In the genomic region with DNA sequence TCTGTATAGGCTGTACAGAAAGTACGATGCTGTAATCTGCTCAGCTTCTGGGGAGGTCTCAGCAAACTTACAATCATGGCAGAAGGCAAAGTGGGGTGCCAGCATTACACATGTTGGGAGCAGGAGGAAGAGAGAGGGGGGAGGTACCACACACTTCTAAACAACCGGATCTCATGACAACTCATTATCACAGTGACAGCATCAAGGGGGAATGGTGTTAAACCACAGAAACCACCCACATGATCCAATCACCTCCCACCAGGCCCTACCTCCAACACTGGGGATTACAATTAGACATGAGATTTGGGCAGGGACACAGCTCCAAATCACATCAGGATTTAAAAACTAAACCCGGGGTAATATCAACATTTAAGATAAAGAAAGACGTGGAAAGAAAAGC, we compare ENCODE assay signal across 2 cellular contexts.
TF ChIP-seq lines count a peak whose summit lies in the region.

No MANE protein-coding gene starts in this region.

TF ChIP-seq in HEK293, 187 proteins besides CTCF, POLR2A, EP300 and RAD21 (continued from another document):
- TF ChIP-seq ZSCAN18 (tag by site-specific recombination; IDR thresholded peaks at IDR 0.05) (no peak), ZNF2 (tag by site-specific recombination; IDR thresholded peaks at IDR 0.05) (no peak), EGR2 (tag by site-specific recombination; IDR thresholded peaks at IDR 0.05; ENCODE audit: low read depth) (peak; percentile 17; the same call in 1 of the 2 replicates), ZNF701 (tag by site-specific recombination; IDR thresholded peaks at IDR 0.05) (no peak)
- TF ChIP-seq, protein P1, sequence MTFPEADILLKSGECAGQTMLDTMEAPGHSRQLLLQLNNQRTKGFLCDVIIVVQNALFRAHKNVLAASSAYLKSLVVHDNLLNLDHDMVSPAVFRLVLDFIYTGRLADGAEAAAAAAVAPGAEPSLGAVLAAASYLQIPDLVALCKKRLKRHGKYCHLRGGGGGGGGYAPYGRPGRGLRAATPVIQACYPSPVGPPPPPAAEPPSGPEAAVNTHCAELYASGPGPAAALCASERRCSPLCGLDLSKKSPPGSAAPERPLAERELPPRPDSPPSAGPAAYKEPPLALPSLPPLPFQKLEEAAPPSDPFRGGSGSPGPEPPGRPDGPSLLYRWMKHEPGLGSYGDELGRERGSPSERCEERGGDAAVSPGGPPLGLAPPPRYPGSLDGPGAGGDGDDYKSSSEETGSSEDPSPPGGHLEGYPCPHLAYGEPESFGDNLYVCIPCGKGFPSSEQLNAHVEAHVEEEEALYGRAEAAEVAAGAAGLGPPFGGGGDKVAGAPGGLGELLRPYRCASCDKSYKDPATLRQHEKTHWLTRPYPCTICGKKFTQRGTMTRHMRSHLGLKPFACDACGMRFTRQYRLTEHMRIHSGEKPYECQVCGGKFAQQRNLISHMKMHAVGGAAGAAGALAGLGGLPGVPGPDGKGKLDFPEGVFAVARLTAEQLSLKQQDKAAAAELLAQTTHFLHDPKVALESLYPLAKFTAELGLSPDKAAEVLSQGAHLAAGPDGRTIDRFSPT (tag by site-specific recombination; IDR thresholded peaks at IDR 0.05): no peak

TF ChIP-seq in SK-N-SH treated with all-trans-retinoic acid at 6 μM for 48 hours, 23 proteins besides CTCF, POLR2A, EP300 and RAD21 (continued from another document):
- TF ChIP-seq, protein P2, sequence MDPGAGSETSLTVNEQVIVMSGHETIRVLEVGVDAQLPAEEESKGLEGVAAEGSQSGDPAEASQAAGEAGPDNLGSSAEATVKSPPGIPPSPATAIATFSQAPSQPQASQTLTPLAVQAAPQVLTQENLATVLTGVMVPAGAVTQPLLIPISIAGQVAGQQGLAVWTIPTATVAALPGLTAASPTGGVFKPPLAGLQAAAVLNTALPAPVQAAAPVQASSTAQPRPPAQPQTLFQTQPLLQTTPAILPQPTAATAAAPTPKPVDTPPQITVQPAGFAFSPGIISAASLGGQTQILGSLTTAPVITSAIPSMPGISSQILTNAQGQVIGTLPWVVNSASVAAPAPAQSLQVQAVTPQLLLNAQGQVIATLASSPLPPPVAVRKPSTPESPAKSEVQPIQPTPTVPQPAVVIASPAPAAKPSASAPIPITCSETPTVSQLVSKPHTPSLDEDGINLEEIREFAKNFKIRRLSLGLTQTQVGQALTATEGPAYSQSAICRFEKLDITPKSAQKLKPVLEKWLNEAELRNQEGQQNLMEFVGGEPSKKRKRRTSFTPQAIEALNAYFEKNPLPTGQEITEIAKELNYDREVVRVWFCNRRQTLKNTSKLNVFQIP (CRISPR knock-in tag; IDR thresholded peaks at IDR 0.05; ENCODE audit: borderline replicate concordance, low read depth): no peak
- TF ChIP-seq ZFP3 (CRISPR knock-in tag; IDR thresholded peaks at IDR 0.05) (no peak), ARNTL (CRISPR knock-in tag; IDR thresholded peaks at IDR 0.05; ENCODE audit: borderline replicate concordance, low read depth) (no peak), BACH2 (CRISPR knock-in tag; IDR thresholded peaks at IDR 0.05; ENCODE audit: borderline replicate concordance) (no peak), ISL1 (CRISPR knock-in tag; IDR thresholded peaks at IDR 0.05) (no peak), ZNF70 (CRISPR knock-in tag; IDR thresholded peaks at IDR 0.05) (no peak), PPARA (CRISPR knock-in tag; IDR thresholded peaks at IDR 0.05; ENCODE audit: borderline replicate concordance) (no peak), GLIS3 (CRISPR knock-in tag; IDR thresholded peaks at IDR 0.05) (no peak), ZNF8 (CRISPR knock-in tag; IDR thresholded peaks at IDR 0.05) (no peak), TOX (CRISPR knock-in tag; IDR thresholded peaks at IDR 0.05; ENCODE audit: borderline replicate concordance) (no peak), SNAI2 (CRISPR knock-in tag; IDR thresholded peaks at IDR 0.05) (no peak)
- TF ChIP-seq, protein P3, sequence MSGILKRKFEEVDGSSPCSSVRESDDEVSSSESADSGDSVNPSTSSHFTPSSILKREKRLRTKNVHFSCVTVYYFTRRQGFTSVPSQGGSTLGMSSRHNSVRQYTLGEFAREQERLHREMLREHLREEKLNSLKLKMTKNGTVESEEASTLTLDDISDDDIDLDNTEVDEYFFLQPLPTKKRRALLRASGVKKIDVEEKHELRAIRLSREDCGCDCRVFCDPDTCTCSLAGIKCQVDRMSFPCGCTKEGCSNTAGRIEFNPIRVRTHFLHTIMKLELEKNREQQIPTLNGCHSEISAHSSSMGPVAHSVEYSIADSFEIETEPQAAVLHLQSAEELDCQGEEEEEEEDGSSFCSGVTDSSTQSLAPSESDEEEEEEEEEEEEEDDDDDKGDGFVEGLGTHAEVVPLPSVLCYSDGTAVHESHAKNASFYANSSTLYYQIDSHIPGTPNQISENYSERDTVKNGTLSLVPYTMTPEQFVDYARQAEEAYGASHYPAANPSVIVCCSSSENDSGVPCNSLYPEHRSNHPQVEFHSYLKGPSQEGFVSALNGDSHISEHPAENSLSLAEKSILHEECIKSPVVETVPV (CRISPR knock-in tag; IDR thresholded peaks at IDR 0.05): no peak
TF ChIP-seq in SK-N-SH treated with all-trans-retinoic acid at 6 μM for 48 hours: peak in this region for 0.
